1 cellular context compared by ENCODE assay signal in the genomic region with DNA sequence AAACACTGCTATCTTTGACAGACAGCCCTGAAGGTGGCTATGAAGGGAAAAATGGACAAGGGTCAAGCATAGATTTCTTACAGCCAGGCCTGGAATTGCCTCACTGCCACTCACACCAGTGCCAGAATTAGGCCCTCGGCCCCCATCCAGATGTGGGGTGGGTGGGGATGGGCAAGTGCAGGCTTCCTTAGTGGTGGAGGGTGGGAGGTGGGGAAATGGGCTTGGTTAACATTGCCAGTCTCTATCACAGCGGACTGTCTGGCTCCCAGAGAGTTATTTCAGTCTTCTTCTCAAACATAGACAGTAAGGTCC.
TF ChIP-seq lines count a peak whose summit lies in the region.

No MANE protein-coding gene starts in this region.

TF ChIP-seq in liver, 16 proteins besides CTCF, POLR2A, EP300 and RAD21 (continued from another document):
- TF ChIP-seq, protein P1, sequence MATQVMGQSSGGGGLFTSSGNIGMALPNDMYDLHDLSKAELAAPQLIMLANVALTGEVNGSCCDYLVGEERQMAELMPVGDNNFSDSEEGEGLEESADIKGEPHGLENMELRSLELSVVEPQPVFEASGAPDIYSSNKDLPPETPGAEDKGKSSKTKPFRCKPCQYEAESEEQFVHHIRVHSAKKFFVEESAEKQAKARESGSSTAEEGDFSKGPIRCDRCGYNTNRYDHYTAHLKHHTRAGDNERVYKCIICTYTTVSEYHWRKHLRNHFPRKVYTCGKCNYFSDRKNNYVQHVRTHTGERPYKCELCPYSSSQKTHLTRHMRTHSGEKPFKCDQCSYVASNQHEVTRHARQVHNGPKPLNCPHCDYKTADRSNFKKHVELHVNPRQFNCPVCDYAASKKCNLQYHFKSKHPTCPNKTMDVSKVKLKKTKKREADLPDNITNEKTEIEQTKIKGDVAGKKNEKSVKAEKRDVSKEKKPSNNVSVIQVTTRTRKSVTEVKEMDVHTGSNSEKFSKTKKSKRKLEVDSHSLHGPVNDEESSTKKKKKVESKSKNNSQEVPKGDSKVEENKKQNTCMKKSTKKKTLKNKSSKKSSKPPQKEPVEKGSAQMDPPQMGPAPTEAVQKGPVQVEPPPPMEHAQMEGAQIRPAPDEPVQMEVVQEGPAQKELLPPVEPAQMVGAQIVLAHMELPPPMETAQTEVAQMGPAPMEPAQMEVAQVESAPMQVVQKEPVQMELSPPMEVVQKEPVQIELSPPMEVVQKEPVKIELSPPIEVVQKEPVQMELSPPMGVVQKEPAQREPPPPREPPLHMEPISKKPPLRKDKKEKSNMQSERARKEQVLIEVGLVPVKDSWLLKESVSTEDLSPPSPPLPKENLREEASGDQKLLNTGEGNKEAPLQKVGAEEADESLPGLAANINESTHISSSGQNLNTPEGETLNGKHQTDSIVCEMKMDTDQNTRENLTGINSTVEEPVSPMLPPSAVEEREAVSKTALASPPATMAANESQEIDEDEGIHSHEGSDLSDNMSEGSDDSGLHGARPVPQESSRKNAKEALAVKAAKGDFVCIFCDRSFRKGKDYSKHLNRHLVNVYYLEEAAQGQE (IDR thresholded peaks at IDR 0.05): no peak
- TF ChIP-seq FOXA2 (IDR thresholded peaks at IDR 0.05) (no peak), GABPA (IDR thresholded peaks at IDR 0.05 in 1 of 2, conservative IDR thresholded peaks at IDR 0.05 in 1 of 2) (no peak), NR2F2 (IDR thresholded peaks at IDR 0.05) (no peak), RXRA (IDR thresholded peaks at IDR 0.05) (no peak), JUND (IDR thresholded peaks at IDR 0.05) (no peak), EGR1 (IDR thresholded peaks at IDR 0.05; ENCODE audit: low read depth in 2 of 2) (no peak), FOXA1 (IDR thresholded peaks at IDR 0.05) (no peak), HNF4A (conservative IDR thresholded peaks at IDR 0.05) (no peak), TAF1 (conservative IDR thresholded peaks at IDR 0.05) (no peak)
- TF ChIP-seq, protein P2, sequence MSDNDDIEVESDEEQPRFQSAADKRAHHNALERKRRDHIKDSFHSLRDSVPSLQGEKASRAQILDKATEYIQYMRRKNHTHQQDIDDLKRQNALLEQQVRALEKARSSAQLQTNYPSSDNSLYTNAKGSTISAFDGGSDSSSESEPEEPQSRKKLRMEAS (IDR thresholded peaks at IDR 0.05): no peak
TF ChIP-seq in liver: peak in this region for 0.
